Comparison of ENCODE assay signal across 10 cellular contexts in the genomic region with DNA sequence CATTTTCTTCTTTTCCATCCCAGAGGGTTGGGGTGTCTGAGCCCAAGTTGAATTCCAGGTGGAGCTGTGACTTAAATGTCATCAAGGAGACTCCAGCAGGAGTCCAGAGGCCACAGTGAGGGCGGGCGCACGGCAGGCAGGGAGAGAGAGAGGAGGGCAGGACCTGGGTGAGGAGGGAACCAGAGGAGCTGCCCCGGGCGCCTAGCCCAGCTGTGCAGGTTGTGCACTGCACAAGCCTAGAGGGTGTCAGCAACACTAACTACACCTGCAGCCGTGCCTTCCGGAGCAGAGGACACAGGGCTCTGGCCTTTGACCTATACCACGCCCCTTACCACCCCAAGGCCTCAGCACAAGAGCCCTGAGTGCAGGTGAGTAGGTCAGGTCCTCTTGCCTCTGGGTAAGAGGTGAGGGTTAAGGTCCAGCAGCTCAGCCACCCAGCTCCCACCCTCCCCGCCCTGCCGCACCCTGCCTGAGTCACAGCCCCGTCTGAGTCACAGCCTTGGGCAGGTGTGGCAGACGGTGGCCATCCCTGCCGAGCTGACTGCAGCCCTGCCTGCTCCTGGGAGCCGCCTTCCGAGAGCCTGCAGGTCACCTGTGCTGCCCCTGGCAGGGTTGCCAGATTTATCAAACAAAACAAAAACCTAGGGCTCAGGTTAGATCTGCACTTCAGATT. TPM values are rescaled to one million over a fixed set of nuclear protein-coding genes. Genes with fewer than 3 reads are reported as not detected.
A peak's percentile ranks its signal among the peaks of the same experiment; 100 is the strongest.
DNase-seq lines count a peak whose midpoint lies in the region; ATAC-seq and TF ChIP-seq lines count a peak whose summit lies in the region.
"Had no signal": no experiment of that assay in that cellular context is flagged by ENCODE, and none has a peak within 500 bp of the region (broad histone marks: within the 10 kb centered on the region; RNA-seq: fewer than 3 reads in every experiment).

No MANE protein-coding gene starts in this region.

- H3K27me3 Mint-ChIP-seq in activated CD8-positive, alpha-beta memory T cell treated with anti-CD3 and anti-CD28 coated beads, Interleukin-2, amount 10 ng/mL, durations not matched to agents 7 days and 5 days, result peaks cover 29% of the 10 kb centered on the region
- H3K27me3 Mint-ChIP-seq in glutamatergic neuron (ENCODE audit: unreplicated experiment), result peaks cover 7% of the 10 kb centered on the region

- TF ChIP-seq CTCF in glutamatergic neuron (IDR thresholded peaks at IDR 0.05; ENCODE audit: partially characterized antibody, unreplicated experiment), result no peak
- no peak for TF ChIP-seq CTCF in thyroid gland (IDR thresholded peaks at IDR 0.05)

- H3K27ac ChIP-seq in thyroid gland, result peak overlapping the region; percentile 69 to 75 (median 75)

- WGBS in thyroid gland, 2 donors, result 63 to 90% methylated on average over 5 to 12 of the region's 15 CpGs

- CTCF ChIA-PET in activated CD8-positive, alpha-beta memory T cell treated with anti-CD3 and anti-CD28 coated beads, Interleukin-2, amount 10 ng/mL, durations not matched to agents 7 days and 5 days (lab: Charles Lee), result interaction anchor here (0.6 to 2.3 kb wide), 3 partner anchors 17 to 38 kb away, joined by 3 to 5 read pairs (median 4); no protein-coding TSS in a partner anchor

- no peak overlapping the region for H3K4me3 ChIP-seq in thyroid gland (replicated peaks in 1 of 3)

- no peaks in the 10 kb centered on the region for H3K9me3 Mint-ChIP-seq in activated CD8-positive, alpha-beta memory T cell treated with anti-CD3 and anti-CD28 coated beads, Interleukin-2, amount 10 ng/mL, durations not matched to agents 7 days and 5 days (ENCODE audit: low read depth)
- H3K9me3 Mint-ChIP-seq in glutamatergic neuron (ENCODE audit: unreplicated experiment), result peaks cover 4% of the 10 kb centered on the region
- H3K9me3 Mint-ChIP-seq: CD4-positive, alpha-beta memory T cell had no signal

- no peaks in the 10 kb centered on the region for H3K27me3 ChIP-seq in thyroid gland

- no peak overlapping the region for H3K4me3 Mint-ChIP-seq in activated CD8-positive, alpha-beta memory T cell treated with anti-CD3 and anti-CD28 coated beads, Interleukin-2, amount 10 ng/mL, durations not matched to agents 7 days and 5 days
- peak overlapping the region; percentile 0 for H3K4me3 Mint-ChIP-seq in glutamatergic neuron (ENCODE audit: unreplicated experiment)
- H3K4me3 Mint-ChIP-seq: CD4-positive, alpha-beta memory T cell had no signal

- peaks cover 47 to 89% of the 10 kb centered on the region in 2 donors for H3K4me1 ChIP-seq in thyroid gland

- H3K27ac Mint-ChIP-seq in activated CD8-positive, alpha-beta memory T cell treated with anti-CD3 and anti-CD28 coated beads, Interleukin-2, amount 10 ng/mL, durations not matched to agents 7 days and 5 days, result no peak overlapping the region
- no peak overlapping the region for H3K27ac Mint-ChIP-seq in glutamatergic neuron (ENCODE audit: unreplicated experiment)

- DNase-seq in activated CD8-positive, alpha-beta memory T cell treated with anti-CD3 and anti-CD28 coated beads, Interleukin-2, amount 10 ng/mL, durations not matched to agents 7 days and 5 days, result no peak
- DNase-seq in activated CD8-positive, alpha-beta memory T cell treated with anti-CD3 and anti-CD28 coated beads, Interleukin-2, amount 50 U/mL, for 4 hours, result no peak
- peak; percentile 74 for DNase-seq in RKO (ENCODE audit: low spot score)
- no peak for DNase-seq in glutamatergic neuron
- peak; percentile 91 for DNase-seq in thyroid gland
- DNase-seq in medulla oblongata (ENCODE audit: extremely low spot score), result no peak
- DNase-seq: CD4-positive, alpha-beta memory T cell had no signal

- no peaks in the 10 kb centered on the region for H3K36me3 Mint-ChIP-seq in activated CD8-positive, alpha-beta memory T cell treated with anti-CD3 and anti-CD28 coated beads, Interleukin-2, amount 10 ng/mL, durations not matched to agents 7 days and 5 days
- H3K36me3 Mint-ChIP-seq in glutamatergic neuron (ENCODE audit: unreplicated experiment), result no peaks in the 10 kb centered on the region
- H3K36me3 Mint-ChIP-seq: CD4-positive, alpha-beta memory T cell had no signal

- intact Hi-C loops in thyroid gland (cut with DNase I), result no loop called here

- H3K36me3 ChIP-seq in thyroid gland, result no peaks in the 10 kb centered on the region

- no peak for TF ChIP-seq POLR2A in thyroid gland (IDR thresholded peaks at IDR 0.05)

- peak; percentile 32 for ATAC-seq in activated CD8-positive, alpha-beta memory T cell treated with anti-CD3 and anti-CD28 coated beads, Interleukin-2, amount 10 ng/mL, durations not matched to agents 7 days and 5 days
- ATAC-seq in GM18868 (IDR thresholded peaks at IDR 0.05; ENCODE audit: unreplicated experiment) (no peak), GM21529 (IDR thresholded peaks at IDR 0.05; ENCODE audit: unreplicated experiment) (no peak)

- H3K4me1 Mint-ChIP-seq in activated CD8-positive, alpha-beta memory T cell treated with anti-CD3 and anti-CD28 coated beads, Interleukin-2, amount 10 ng/mL, durations not matched to agents 7 days and 5 days, result peaks cover 6% of the 10 kb centered on the region
- peaks cover 15% of the 10 kb centered on the region for H3K4me1 Mint-ChIP-seq in glutamatergic neuron (ENCODE audit: low read depth, unreplicated experiment)

- H3K9me3 ChIP-seq in thyroid gland, result no peaks in the 10 kb centered on the region

RNA-seq across cellular contexts. Expression of a gene that starts 6.4 kb away (rescaled TPM):
- total RNA-seq in activated CD8-positive, alpha-beta memory T cell treated with anti-CD3 and anti-CD28 coated beads, Interleukin-2, amount 10 ng/mL, durations not matched to agents 7 days and 5 days, result 10 to 100 TPM; 16.9 to 20.5 TPM
- total RNA-seq in glutamatergic neuron (ENCODE audit: unreplicated experiment) (72.8 TPM), thyroid gland (10 to 100 TPM; 58.6 to 78.7 (median 72.0) TPM)

RNA-seq across cellular contexts. Expression of a gene that starts 18.7 kb away (rescaled TPM):
- not detected for total RNA-seq in activated CD8-positive, alpha-beta memory T cell treated with anti-CD3 and anti-CD28 coated beads, Interleukin-2, amount 10 ng/mL, durations not matched to agents 7 days and 5 days
- total RNA-seq in glutamatergic neuron (ENCODE audit: unreplicated experiment) (71.3 TPM), thyroid gland (10 to 100 TPM; 19.4 to 23.6 (median 22.6) TPM)
- total RNA-seq: CD4-positive, alpha-beta memory T cell had no signal

RNA-seq across cellular contexts. Expression of a gene that starts 30.9 kb away (rescaled TPM):
- 1 to 10 TPM in 1 of 2 experiments, under 1 TPM in 1; 0.29 to 1.1 TPM for total RNA-seq in activated CD8-positive, alpha-beta memory T cell treated with anti-CD3 and anti-CD28 coated beads, Interleukin-2, amount 10 ng/mL, durations not matched to agents 7 days and 5 days
- total RNA-seq in glutamatergic neuron (ENCODE audit: unreplicated experiment) (8.1 TPM), thyroid gland (100 to 1,000 TPM in 1 of 4 donors, 10 to 100 TPM in 3; 38.4 to 143 (median 81.6) TPM)
- total RNA-seq: CD4-positive, alpha-beta memory T cell had no signal

RNA-seq across cellular contexts. Expression of a gene that starts 49.1 kb away (rescaled TPM):
- under 1 TPM in 1 of 2 experiments, not detected in 1; 0.68 TPM for total RNA-seq in activated CD8-positive, alpha-beta memory T cell treated with anti-CD3 and anti-CD28 coated beads, Interleukin-2, amount 10 ng/mL, durations not matched to agents 7 days and 5 days
- total RNA-seq in glutamatergic neuron (ENCODE audit: unreplicated experiment) (not detected), thyroid gland (10 to 100 TPM in 1 of 4 donors, 1 to 10 TPM in 3; 5.8 to 10.1 (median 7.1) TPM)
- total RNA-seq: temporal lobe had no signal

RNA-seq across cellular contexts. Expression of a gene that starts 54.7 kb away (rescaled TPM):
- not detected for total RNA-seq in activated CD8-positive, alpha-beta memory T cell treated with anti-CD3 and anti-CD28 coated beads, Interleukin-2, amount 10 ng/mL, durations not matched to agents 7 days and 5 days
- total RNA-seq in glutamatergic neuron (ENCODE audit: unreplicated experiment) (not detected), thyroid gland (10 to 100 TPM in 1 of 4 donors, 1 to 10 TPM in 3; 1.4 to 10.0 (median 4.5) TPM)
- total RNA-seq: CD4-positive, alpha-beta memory T cell; temporal lobe had no signal

Comparison
In these comparisons a context has a peak if more than half of its experiments do, and no peak if none do; other contexts are left out.
1. DNase-seq: peak in RKO (single experiment) and thyroid gland (2 of 2); none in activated CD8-positive, alpha-beta memory T cell treated with anti-CD3 and anti-CD28 coated beads, Interleukin-2, amount 10 ng/mL, durations not matched to agents 7 days and 5 days (single experiment), activated CD8-positive, alpha-beta memory T cell treated with anti-CD3 and anti-CD28 coated beads, Interleukin-2, amount 50 U/mL, for 4 hours (single experiment), glutamatergic neuron (single experiment) and medulla oblongata (single experiment).
2. RNA of a gene that starts 18.7 kb away (total RNA-seq): 71.3 TPM in glutamatergic neuron (single experiment) and 19.4 to 23.6 TPM in thyroid gland; not detected in activated CD8-positive, alpha-beta memory T cell treated with anti-CD3 and anti-CD28 coated beads, Interleukin-2, amount 10 ng/mL, durations not matched to agents 7 days and 5 days; every median in the first group is over 10 times any median in the second.